Comparison of ENCODE assay signal across 8 cellular contexts in genomic region chr6:168851460-168852103, GRCh38.
A peak's percentile ranks its signal among the peaks of the same experiment; 100 is the strongest.
DNase-seq lines count a peak whose midpoint lies in the region; ATAC-seq and TF ChIP-seq lines count a peak whose summit lies in the region.

No MANE protein-coding gene starts in this region.

- no peak overlapping the region for H3K9ac ChIP-seq in BLaER1 treated with 17β-estradiol and CSF1 and Interleukin-3, amounts not matched to agents 10 nM and 100 nM
- H3K9ac ChIP-seq in duodenal mucosa (ENCODE audit: low read depth in 1 of 2, low read length in 2 of 2): no peak overlapping the region

- H3K27ac ChIP-seq in BLaER1 treated with 17β-estradiol and CSF1 and Interleukin-3, amounts not matched to agents 10 nM and 100 nM: no peak overlapping the region
- H3K27ac ChIP-seq in duodenal mucosa (ENCODE audit: low read depth, low read length): no peak overlapping the region
- H3K27ac ChIP-seq in osteoblast (ENCODE audit: low read depth, low read length): no peak overlapping the region

- H3K36me3 ChIP-seq in BLaER1 treated with 17β-estradiol and CSF1 and Interleukin-3, amounts not matched to agents 10 nM and 100 nM: no peaks in the 10 kb centered on the region
- H3K36me3 ChIP-seq in duodenal mucosa (ENCODE audit: control insufficient read depth in 1 of 2, insufficient read depth in 2 of 2, low read length in 2 of 2) (no peaks in the 10 kb centered on the region), osteoblast (ENCODE audit: insufficient read depth, low read length) (no peaks in the 10 kb centered on the region)

- peaks cover 8 to 26% (median 12%) of the 10 kb centered on the region in 10 experiments for H3K4me1 ChIP-seq in BLaER1 treated with 17β-estradiol and CSF1 and Interleukin-3, amounts not matched to agents 10 nM and 100 nM
- H3K4me1 ChIP-seq in duodenal mucosa (ENCODE audit: control insufficient read depth in 1 of 2, insufficient read depth in 2 of 2, low read length in 2 of 2) (no peaks in the 10 kb centered on the region), osteoblast (ENCODE audit: insufficient read depth, low read length) (peaks cover 7% of the 10 kb centered on the region)

- H3K4me3 ChIP-seq in BLaER1 treated with 17β-estradiol and CSF1 and Interleukin-3, amounts not matched to agents 10 nM and 100 nM: no peak overlapping the region
- peak overlapping the region; percentile 28; the same call in 1 of the 2 replicates for H3K4me3 ChIP-seq in LNCaP clone FGC (ENCODE audit: low read depth, low read length)
- peak overlapping the region; percentile 33 to 56 for H3K4me3 ChIP-seq in duodenal mucosa (ENCODE audit: low read depth in 1 of 2, low read length in 2 of 2)
- H3K4me3 ChIP-seq in osteoblast (ENCODE audit: insufficient read depth, low read length): peak overlapping the region; percentile 73

- no peak for DNase-seq in LNCaP clone FGC (ENCODE audit: low read depth)
- DNase-seq in osteoblast (ENCODE audit: insufficient read length, low spot score, missing footprints): no peak
- no peak for DNase-seq in KG1 (lab: John Stamatoyannopoulos, UW)

- TF ChIP-seq CTCF in LNCaP clone FGC (IDR thresholded peaks at IDR 0.05; ENCODE audit: control insufficient read depth, extremely low read depth, insufficient read depth) (no peak), osteoblast (IDR thresholded peaks at IDR 0.05; ENCODE audit: extremely low read depth, low read depth, low read length) (no peak)

- no peaks in the 10 kb centered on the region for H3K27me3 ChIP-seq in BLaER1 treated with 17β-estradiol and CSF1 and Interleukin-3, amounts not matched to agents 10 nM and 100 nM
- H3K27me3 ChIP-seq in duodenal mucosa (ENCODE audit: control insufficient read depth in 1 of 2, insufficient read depth in 2 of 2, low read length in 2 of 2) (no peaks in the 10 kb centered on the region), osteoblast (ENCODE audit: insufficient read depth, low read length) (no peaks in the 10 kb centered on the region)

- H2AFZ ChIP-seq in osteoblast (ENCODE audit: low read length): peak overlapping the region; percentile 97

- no peaks in the 10 kb centered on the region for H3K79me2 ChIP-seq in osteoblast (ENCODE audit: insufficient read depth, low read length)

- no peaks in the 10 kb centered on the region for H3K9me3 ChIP-seq in BLaER1 treated with 17β-estradiol and CSF1 and Interleukin-3, amounts not matched to agents 10 nM and 100 nM (replicated peaks in 1 of 11)
- H3K9me3 ChIP-seq in duodenal mucosa (ENCODE audit: control insufficient read depth in 1 of 2, low read length in 2 of 2) (no peaks in the 10 kb centered on the region), osteoblast (ENCODE audit: low read depth, low read length) (no peaks in the 10 kb centered on the region)

- ATAC-seq in HG03378 (IDR thresholded peaks at IDR 0.05; ENCODE audit: unreplicated experiment) (no peak), HG02798 (IDR thresholded peaks at IDR 0.05; ENCODE audit: poor library complexity, unreplicated experiment) (no peak), GM19023 (IDR thresholded peaks at IDR 0.05; ENCODE audit: unreplicated experiment) (no peak)

- H4K20me1 ChIP-seq in BLaER1 treated with 17β-estradiol and CSF1 and Interleukin-3, amounts not matched to agents 10 nM and 100 nM: no peaks in the 10 kb centered on the region
- H4K20me1 ChIP-seq in osteoblast (ENCODE audit: insufficient read depth, low read length): no peaks in the 10 kb centered on the region

- H3K4me2 ChIP-seq in BLaER1 treated with 17β-estradiol and CSF1 and Interleukin-3, amounts not matched to agents 10 nM and 100 nM: peak overlapping the region in 8 of 11 experiments; percentile 0 to 48 (median 21); a peak in 7 of 22 replicates
- peak overlapping the region; percentile 94 for H3K4me2 ChIP-seq in osteoblast (ENCODE audit: insufficient read depth, low read length)

Comparison
In these comparisons a context has a peak if more than half of its experiments do, and no peak if none do; other contexts are left out.
1. H3K4me3 ChIP-seq: peak in LNCaP clone FGC (single experiment), duodenal mucosa (2 of 2) and osteoblast (single experiment); none in BLaER1 treated with 17β-estradiol and CSF1 and Interleukin-3, amounts not matched to agents 10 nM and 100 nM (0 of 10).